11 cellular contexts compared by ENCODE assay signal in the genomic region with DNA sequence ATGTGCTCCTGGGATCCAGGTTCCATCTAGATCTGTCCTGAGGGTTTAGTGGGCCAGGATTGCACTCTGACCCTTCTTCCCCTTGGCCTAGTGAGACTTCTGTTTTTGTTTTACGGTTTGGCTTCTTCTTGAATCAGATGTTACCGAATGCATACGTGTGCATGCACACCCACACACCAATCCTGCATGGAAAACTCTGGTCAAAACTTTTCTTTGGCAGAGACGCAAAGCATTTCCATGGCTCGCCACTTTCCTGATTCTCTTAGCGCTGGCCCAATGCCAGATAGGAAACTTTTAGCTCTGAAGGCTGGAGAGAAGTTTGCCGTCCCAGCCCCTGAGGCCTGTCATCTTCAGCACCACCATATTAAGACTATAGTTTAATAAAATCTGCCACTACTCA.
A peak's percentile ranks its signal among the peaks of the same experiment; 100 is the strongest.
DNase-seq lines count a peak whose midpoint lies in the region; ATAC-seq and TF ChIP-seq lines count a peak whose summit lies in the region.
"Had no signal": no experiment of that assay in that cellular context is flagged by ENCODE, and none has a peak within 500 bp of the region (broad histone marks: within the 10 kb centered on the region; RNA-seq: fewer than 3 reads in every experiment).

No MANE protein-coding gene starts in this region.

- peaks cover 5% of the 10 kb centered on the region for H3K4me1 Mint-ChIP-seq in glutamatergic neuron (ENCODE audit: low read depth, unreplicated experiment)

- no peaks in the 10 kb centered on the region for H3K36me3 Mint-ChIP-seq in glutamatergic neuron (ENCODE audit: unreplicated experiment)

- H3K4me3 ChIP-seq in ACC112 (ENCODE audit: low read depth, low read length) (no peak overlapping the region), ascending aorta (no peak overlapping the region), ovary (no peak overlapping the region)

- no peak for TF ChIP-seq EP300 in ovary (IDR thresholded peaks at IDR 0.05)

- no peak overlapping the region for H2AFZ ChIP-seq in ACC112 (ENCODE audit: low read length, unreplicated experiment)

- H3K4me1 ChIP-seq in ACC112 (ENCODE audit: control insufficient read depth, insufficient read depth, low read length, unreplicated experiment) = peaks cover 80% of the 10 kb centered on the region
- peaks cover 42 to 91% of the 10 kb centered on the region in 2 donors for H3K4me1 ChIP-seq in ascending aorta
- peaks cover 45% of the 10 kb centered on the region for H3K4me1 ChIP-seq in ovary (ENCODE audit: insufficient read depth)

- H3K36me3 ChIP-seq in ACC112 (ENCODE audit: insufficient read depth, low read length) (no peaks in the 10 kb centered on the region), ascending aorta (no peaks in the 10 kb centered on the region), ovary (no peaks in the 10 kb centered on the region)

- no peak overlapping the region for H3K27ac Mint-ChIP-seq in glutamatergic neuron (ENCODE audit: unreplicated experiment)

- WGBS in ovary, 3 donors = 2 to 6% (median 5%) methylated on average over 7 of the region's 7 CpGs

- peaks cover 4% of the 10 kb centered on the region for H3K9me3 Mint-ChIP-seq in glutamatergic neuron (ENCODE audit: unreplicated experiment)

- intact Hi-C loops in ascending aorta (cut with DNase I) = loop anchor here (2.0 kb wide), 1 partner anchor 32 kb away; no protein-coding TSS in a partner anchor
- intact Hi-C loops in ovary (cut with DNase I) = loop anchor here in 2 of 4 donors (10.0 kb wide), 2 partner anchors 62 to 72 kb away; a partner anchor contains a TSS

- peak in 1 of 2 donors; percentile 90 for DNase-seq in ascending aorta (ENCODE audit: low spot score in 2 of 2)
- DNase-seq in glutamatergic neuron = no peak
- peak in 4 of 5 donors; percentile 37 to 65 (median 50) for DNase-seq in ovary
- no peak for DNase-seq in central memory CD4-positive, alpha-beta T cell
- DNase-seq in COLO829 (ENCODE audit: low spot score) = no peak
- DNase-seq: kidney glomerular epithelial cell, trophoblast cell had no signal

- peaks cover 7% of the 10 kb centered on the region for H3K27me3 Mint-ChIP-seq in glutamatergic neuron (ENCODE audit: unreplicated experiment)

- H3K27me3 ChIP-seq in ACC112 (ENCODE audit: insufficient read depth, low read length) = no peaks in the 10 kb centered on the region
- no peaks in the 10 kb centered on the region for H3K27me3 ChIP-seq in ascending aorta
- no peaks in the 10 kb centered on the region for H3K27me3 ChIP-seq in ovary

- no peaks in the 10 kb centered on the region for H3K9me3 ChIP-seq in ascending aorta
- no peaks in the 10 kb centered on the region for H3K9me3 ChIP-seq in ovary

- ATAC-seq in HG03571 (IDR thresholded peaks at IDR 0.05; ENCODE audit: unreplicated experiment) (no peak), GM21529 (IDR thresholded peaks at IDR 0.05; ENCODE audit: unreplicated experiment) (no peak)

- no peak for TF ChIP-seq CTCF in ascending aorta (IDR thresholded peaks at IDR 0.05)
- no peak for TF ChIP-seq CTCF in glutamatergic neuron (IDR thresholded peaks at IDR 0.05; ENCODE audit: partially characterized antibody, unreplicated experiment)
- no peak for TF ChIP-seq CTCF in ovary (IDR thresholded peaks at IDR 0.05)

- H3K4me3 Mint-ChIP-seq in glutamatergic neuron (ENCODE audit: unreplicated experiment) = peak overlapping the region; percentile 12

- TF ChIP-seq POLR2A in ovary (IDR thresholded peaks at IDR 0.05) = no peak

- H3K27ac ChIP-seq in ACC112 (ENCODE audit: low read depth, low read length) = peak overlapping the region; percentile 45
- peak overlapping the region; percentile 92 to 95 for H3K27ac ChIP-seq in ascending aorta
- peak overlapping the region in 1 of 2 donors; percentile 63 for H3K27ac ChIP-seq in ovary
- H3K27ac ChIP-seq: VCaP had no signal

- H3K79me2 ChIP-seq in ACC112 (ENCODE audit: control insufficient read depth, insufficient read depth, low read length, unreplicated experiment) = no peaks in the 10 kb centered on the region

Comparison
In these comparisons a context has a peak if more than half of its experiments do, and no peak if none do; other contexts are left out.
1. DNase-seq: peak in ovary (4 of 5); none in glutamatergic neuron (single experiment), central memory CD4-positive, alpha-beta T cell (single experiment) and COLO829 (single experiment).